Comparison of ENCODE assay signal across 1 cellular context in genomic region chr17:33385133-33385532, GRCh38.
TF ChIP-seq lines count a peak whose summit lies in the region.

No MANE protein-coding gene starts in this region.

TF ChIP-seq in GM23338, 12 proteins besides CTCF, POLR2A, EP300 and RAD21 (continued from another document):
- TF ChIP-seq ZNF462 (CRISPR knock-in tag; IDR thresholded peaks at IDR 0.05) (no peak), ZNF331 (CRISPR knock-in tag; IDR thresholded peaks at IDR 0.05; ENCODE audit: low read depth) (no peak), REST (IDR thresholded peaks at IDR 0.05; ENCODE audit: unreplicated experiment) (peak; percentile 66)
